ENCODE assay signal across 23 cellular contexts in genomic region chr21:25850126-25850831, GRCh38.
"Had no signal": no experiment of that assay in that cellular context is flagged by ENCODE, and none has a peak within 500 bp of the region (broad histone marks: within the 10 kb centered on the region; RNA-seq: fewer than 3 reads in every experiment).

No MANE protein-coding gene starts in this region.

- H3K4me1 ChIP-seq: body of pancreas, gastrocnemius medialis, parathyroid adenoma, right lobe of liver, tibial artery had no signal

- H3K9ac ChIP-seq: parathyroid adenoma had no signal

- H3K79me2 ChIP-seq: parathyroid adenoma had no signal

- H3K9me3 Mint-ChIP-seq: stimulated activated effector memory CD8-positive, alpha-beta T cell treated with anti-CD3 and anti-CD28 coated beads, Interleukin-12 subunit alpha, Interleukin-12 subunit beta, amount 100 ng/mL, for 72 hours had no signal

- DNase-seq: activated CD4-positive, alpha-beta memory T cell treated with anti-CD3 and anti-CD28 coated beads, Interleukin-2, amount 10 ng/mL, durations not matched to agents 7 days and 5 days; activated CD4-positive, alpha-beta T cell treated with anti-CD3 and anti-CD28 coated beads for 4 hours; activated CD4-positive, CD25-positive, alpha-beta regulatory T cell; activated effector memory CD4-positive, alpha-beta T cell treated with Interleukin-2 at 50 U/mL for 16 hours; activated naive CD4-positive, alpha-beta T cell treated with anti-CD3 and anti-CD28 coated beads for 36 hours; activated T-cell treated with anti-CD3 and anti-CD28 coated beads, Interleukin-2, amount 50 U/mL, for 72 hours; body of pancreas; central memory CD4-positive, alpha-beta T cell; effector memory CD4-positive, alpha-beta T cell; gastrocnemius medialis; hypothalamus; mesendoderm; mucosa of descending colon; nucleus accumbens; right lobe of liver; stimulated activated CD4-positive, alpha-beta T cell treated with anti-CD3 and anti-CD28 coated beads, Interleukin-2, amount 100 ng/mL, for 24 hours; stimulated activated naive CD8-positive, alpha-beta T cell treated with anti-CD3 and anti-CD28 coated beads, Interleukin-15, amount 100 ng/mL, for 72 hours; tibial artery had no signal

- ATAC-seq: activated T-cell treated with anti-CD3 and anti-CD28 coated beads, Interleukin-2, amount 50 U/mL, for 72 hours; body of pancreas; gastrocnemius medialis; mucosa of descending colon; right lobe of liver; stimulated activated effector memory CD8-positive, alpha-beta T cell treated with anti-CD3 and anti-CD28 coated beads, Interleukin-12 subunit alpha, Interleukin-12 subunit beta, amount 100 ng/mL, for 72 hours; stimulated activated naive CD8-positive, alpha-beta T cell treated with anti-CD3 and anti-CD28 coated beads, Interleukin-15, amount 100 ng/mL, for 72 hours had no signal

- H3K27me3 ChIP-seq: body of pancreas, gastrocnemius medialis, right lobe of liver, tibial artery had no signal

- H3K27me3 Mint-ChIP-seq: stimulated activated naive CD8-positive, alpha-beta T cell treated with anti-CD3 and anti-CD28 coated beads, Interleukin-15, amount 100 ng/mL, for 72 hours had no signal

- H3K36me3 ChIP-seq: esophagus muscularis mucosa, gastrocnemius medialis, right lobe of liver, tibial artery had no signal

- H3K27ac Mint-ChIP-seq: activated CD4-positive, alpha-beta memory T cell treated with anti-CD3 and anti-CD28 coated beads, Interleukin-2, amount 10 ng/mL, durations not matched to agents 7 days and 5 days; activated naive CD4-positive, alpha-beta T cell treated with anti-CD3 and anti-CD28 coated beads for 36 hours; activated T-cell treated with anti-CD3 and anti-CD28 coated beads, Interleukin-2, amount 50 U/mL, for 72 hours; stimulated activated effector memory CD8-positive, alpha-beta T cell treated with anti-CD3 and anti-CD28 coated beads, Interleukin-12 subunit alpha, Interleukin-12 subunit beta, amount 100 ng/mL, for 72 hours; stimulated activated naive CD8-positive, alpha-beta T cell treated with anti-CD3 and anti-CD28 coated beads, Interleukin-15, amount 100 ng/mL, for 72 hours; T-helper 1 cell treated with Interleukin-12 subunit alpha and Interleukin-12 subunit beta and Interleukin-4 antibody, amounts not matched to agents 30 μg/mL and 1 μg/mL, for 36 hours had no signal

- H2AFZ ChIP-seq: parathyroid adenoma had no signal

- H3K4me3 ChIP-seq: body of pancreas, esophagus muscularis mucosa, gastrocnemius medialis, mucosa of descending colon, right lobe of liver, skin epidermis, tibial artery had no signal

- H3K4me1 Mint-ChIP-seq: stimulated activated naive CD8-positive, alpha-beta T cell treated with anti-CD3 and anti-CD28 coated beads, Interleukin-15, amount 100 ng/mL, for 72 hours had no signal

- H3K27ac ChIP-seq: body of pancreas, esophagus muscularis mucosa, gastrocnemius medialis, parathyroid adenoma, right lobe of liver, skin epidermis, tibial artery had no signal

- H3K36me3 Mint-ChIP-seq: stimulated activated effector memory CD8-positive, alpha-beta T cell treated with anti-CD3 and anti-CD28 coated beads, Interleukin-12 subunit alpha, Interleukin-12 subunit beta, amount 100 ng/mL, for 72 hours had no signal

- H3K4me3 Mint-ChIP-seq: activated CD4-positive, alpha-beta memory T cell treated with anti-CD3 and anti-CD28 coated beads, Interleukin-2, amount 10 ng/mL, durations not matched to agents 7 days and 5 days; activated naive CD4-positive, alpha-beta T cell treated with anti-CD3 and anti-CD28 coated beads for 36 hours; activated T-cell treated with anti-CD3 and anti-CD28 coated beads, Interleukin-2, amount 50 U/mL, for 72 hours; stimulated activated effector memory CD8-positive, alpha-beta T cell treated with anti-CD3 and anti-CD28 coated beads, Interleukin-12 subunit alpha, Interleukin-12 subunit beta, amount 100 ng/mL, for 72 hours; stimulated activated naive CD8-positive, alpha-beta T cell treated with anti-CD3 and anti-CD28 coated beads, Interleukin-15, amount 100 ng/mL, for 72 hours; T-helper 1 cell treated with Interleukin-12 subunit alpha and Interleukin-12 subunit beta and Interleukin-4 antibody, amounts not matched to agents 30 μg/mL and 1 μg/mL, for 36 hours had no signal

- H3K9me3 ChIP-seq: body of pancreas, esophagus muscularis mucosa, gastrocnemius medialis, mucosa of descending colon, right lobe of liver, tibial artery had no signal
